Comparison of ENCODE assay signal across 1 cellular context in the genomic region with DNA sequence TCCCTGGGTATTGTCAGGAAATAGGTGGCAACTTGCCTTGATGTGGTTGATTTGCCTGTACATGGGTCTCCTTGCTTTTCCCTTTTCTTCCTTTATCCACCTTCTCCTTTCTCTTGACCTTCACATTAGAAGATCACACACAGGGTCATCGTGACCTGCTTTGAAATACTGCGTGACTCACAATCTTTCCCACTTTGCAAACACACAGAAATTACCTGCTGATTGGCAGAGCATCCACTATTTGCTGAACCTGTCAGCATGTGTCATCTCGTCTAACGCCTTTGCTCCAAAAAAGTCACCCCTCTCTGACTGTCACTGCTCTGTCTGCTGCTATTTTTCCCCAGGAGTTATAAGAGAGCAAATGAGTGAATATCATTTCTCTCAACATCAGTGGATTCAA.
TF ChIP-seq lines count a peak whose summit lies in the region.

No MANE protein-coding gene starts in this region.

TF ChIP-seq in HepG2, 621 proteins besides CTCF, POLR2A, EP300 and RAD21:
- TF ChIP-seq TCF7 (IDR thresholded peaks at IDR 0.05; ENCODE audit: low read depth) (peak; percentile 34; the same call in 1 of the 2 replicates), TMF1 (CRISPR knock-in tag; IDR thresholded peaks at IDR 0.05; ENCODE audit: low read depth) (no peak), CREB1 (IDR thresholded peaks at IDR 0.05) (peak; percentile 67), CREB1 (CRISPR knock-in tag; IDR thresholded peaks at IDR 0.05) (no peak), KDM5A (IDR thresholded peaks at IDR 0.05; ENCODE audit: borderline replicate concordance, low read length) (no peak), FOSL2 (CRISPR knock-in tag; IDR thresholded peaks at IDR 0.05) (peak; percentile 67), DNMT3B (CRISPR knock-in tag; conservative IDR thresholded peaks at IDR 0.05) (no peak), CBX5 (CRISPR knock-in tag; IDR thresholded peaks at IDR 0.05; ENCODE audit: borderline replicate concordance) (no peak), EHMT2 (IDR thresholded peaks at IDR 0.05; ENCODE audit: borderline replicate concordance, low read depth, low read length) (no peak)
- TF ChIP-seq, protein P1, sequence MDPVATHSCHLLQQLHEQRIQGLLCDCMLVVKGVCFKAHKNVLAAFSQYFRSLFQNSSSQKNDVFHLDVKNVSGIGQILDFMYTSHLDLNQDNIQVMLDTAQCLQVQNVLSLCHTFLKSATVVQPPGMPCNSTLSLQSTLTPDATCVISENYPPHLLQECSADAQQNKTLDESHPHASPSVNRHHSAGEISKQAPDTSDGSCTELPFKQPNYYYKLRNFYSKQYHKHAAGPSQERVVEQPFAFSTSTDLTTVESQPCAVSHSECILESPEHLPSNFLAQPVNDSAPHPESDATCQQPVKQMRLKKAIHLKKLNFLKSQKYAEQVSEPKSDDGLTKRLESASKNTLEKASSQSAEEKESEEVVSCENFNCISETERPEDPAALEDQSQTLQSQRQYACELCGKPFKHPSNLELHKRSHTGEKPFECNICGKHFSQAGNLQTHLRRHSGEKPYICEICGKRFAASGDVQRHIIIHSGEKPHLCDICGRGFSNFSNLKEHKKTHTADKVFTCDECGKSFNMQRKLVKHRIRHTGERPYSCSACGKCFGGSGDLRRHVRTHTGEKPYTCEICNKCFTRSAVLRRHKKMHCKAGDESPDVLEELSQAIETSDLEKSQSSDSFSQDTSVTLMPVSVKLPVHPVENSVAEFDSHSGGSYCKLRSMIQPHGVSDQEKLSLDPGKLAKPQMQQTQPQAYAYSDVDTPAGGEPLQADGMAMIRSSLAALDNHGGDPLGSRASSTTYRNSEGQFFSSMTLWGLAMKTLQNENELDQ (CRISPR knock-in tag; IDR thresholded peaks at IDR 0.05; ENCODE audit: borderline replicate concordance) = no peak
